ENCODE assay signal across 36 cellular contexts in genomic region chr12:114631242-114631641, GRCh38. TPM values are rescaled to one million over a fixed set of nuclear protein-coding genes. Genes with fewer than 3 reads are reported as not detected.
"Had no signal": no experiment of that assay in that cellular context is flagged by ENCODE, and none has a peak within 500 bp of the region (broad histone marks: within the 10 kb centered on the region; RNA-seq: fewer than 3 reads in every experiment).

No MANE protein-coding gene starts in this region.

- H3K4me1 Mint-ChIP-seq: activated B cell treated with CpG ODN at 0.5 μM for 24 hours; activated CD8-positive, alpha-beta memory T cell treated with anti-CD3 and anti-CD28 coated beads, Interleukin-2, amount 10 ng/mL, durations not matched to agents 7 days and 5 days; activated naive CD4-positive, alpha-beta T cell treated with anti-CD3 and anti-CD28 coated beads, Interleukin-2, amount 50 U/mL, for 24 hours; activated naive CD8-positive, alpha-beta T cell treated with anti-CD3 and anti-CD28 coated beads for 36 hours; activated naive CD8-positive, alpha-beta T cell treated with anti-CD3 and anti-CD28 coated beads, Interleukin-2, amount 50 U/mL, for 24 hours; brain; T-helper 17 cell had no signal

- H3K4me3 Mint-ChIP-seq: activated B cell treated with CpG ODN at 0.5 μM for 24 hours; activated CD8-positive, alpha-beta memory T cell treated with anti-CD3 and anti-CD28 coated beads, Interleukin-2, amount 10 ng/mL, durations not matched to agents 7 days and 5 days; activated CD8-positive, alpha-beta T cell treated with anti-CD3 and anti-CD28 coated beads, Interleukin-2, amount 10 ng/mL, durations not matched to agents 7 days and 5 days; activated naive CD4-positive, alpha-beta T cell treated with anti-CD3 and anti-CD28 coated beads for 36 hours; activated naive CD4-positive, alpha-beta T cell treated with anti-CD3 and anti-CD28 coated beads, Interleukin-2, amount 50 U/mL, for 24 hours; activated naive CD8-positive, alpha-beta T cell treated with anti-CD3 and anti-CD28 coated beads for 36 hours; activated naive CD8-positive, alpha-beta T cell treated with anti-CD3 and anti-CD28 coated beads, Interleukin-2, amount 50 U/mL, for 24 hours; activated T-helper 1 cell treated with anti-CD3 and anti-CD28 coated beads, Interleukin-12 subunit alpha, Interleukin-12 subunit beta, Interleukin-2, Interleukin-4 antibody, amounts not matched to agents 30 ng/mL and 10 ng/mL and 1 ng/mL, durations not matched to agents 14 hours and 24 hours and 36 hours; brain; T-helper 17 cell; T-helper 2 cell treated with Interferon-gamma antibody and Interleukin-4, amounts not matched to agents 5 μg/mL and 100 μg/mL, for 36 hours had no signal

- H3K27ac Mint-ChIP-seq: activated B cell treated with CpG ODN at 0.5 μM for 24 hours; activated CD8-positive, alpha-beta memory T cell treated with anti-CD3 and anti-CD28 coated beads, Interleukin-2, amount 10 ng/mL, durations not matched to agents 7 days and 5 days; activated CD8-positive, alpha-beta T cell treated with anti-CD3 and anti-CD28 coated beads, Interleukin-2, amount 10 ng/mL, durations not matched to agents 7 days and 5 days; activated naive CD4-positive, alpha-beta T cell treated with anti-CD3 and anti-CD28 coated beads for 36 hours; activated naive CD4-positive, alpha-beta T cell treated with anti-CD3 and anti-CD28 coated beads, Interleukin-2, amount 50 U/mL, for 24 hours; activated naive CD8-positive, alpha-beta T cell treated with anti-CD3 and anti-CD28 coated beads for 36 hours; activated naive CD8-positive, alpha-beta T cell treated with anti-CD3 and anti-CD28 coated beads, Interleukin-2, amount 50 U/mL, for 24 hours; activated T-helper 1 cell treated with anti-CD3 and anti-CD28 coated beads, Interleukin-12 subunit alpha, Interleukin-12 subunit beta, Interleukin-2, Interleukin-4 antibody, amounts not matched to agents 30 ng/mL and 10 ng/mL and 1 ng/mL, durations not matched to agents 14 hours and 24 hours and 36 hours; activated T-helper 2 cell treated with anti-CD3 and anti-CD28 coated beads, Interferon-gamma antibody, Interleukin-2, Interleukin-4, amounts not matched to agents 10 μg/mL and 5 μg/mL and 100 μg/mL, durations not matched to agents 14 hours and 24 hours and 36 hours; brain; T-helper 17 cell; T-helper 2 cell treated with Interferon-gamma antibody and Interleukin-4, amounts not matched to agents 5 μg/mL and 100 μg/mL, for 36 hours had no signal

- FAIRE-seq: endometrium, endothelial cell of umbilical vein had no signal

- H3K27me3 ChIP-seq: ascending aorta, breast epithelium, cardiac muscle cell, colonic mucosa had no signal

- H3K36me3 ChIP-seq: ascending aorta, breast epithelium, cardiac muscle cell, colonic mucosa, esophagus squamous epithelium, gastroesophageal sphincter, WERI-Rb-1 had no signal

- H3K27me3 Mint-ChIP-seq: activated CD8-positive, alpha-beta memory T cell treated with anti-CD3 and anti-CD28 coated beads, Interleukin-2, amount 10 ng/mL, durations not matched to agents 7 days and 5 days; activated naive CD4-positive, alpha-beta T cell treated with anti-CD3 and anti-CD28 coated beads, Interleukin-2, amount 50 U/mL, for 24 hours; activated naive CD8-positive, alpha-beta T cell treated with anti-CD3 and anti-CD28 coated beads, Interleukin-2, amount 50 U/mL, for 24 hours had no signal

- H3K9me3 Mint-ChIP-seq: activated B cell treated with CpG ODN at 0.5 μM for 24 hours; activated naive CD4-positive, alpha-beta T cell treated with anti-CD3 and anti-CD28 coated beads, Interleukin-2, amount 50 U/mL, for 24 hours; activated naive CD8-positive, alpha-beta T cell treated with anti-CD3 and anti-CD28 coated beads for 36 hours; activated naive CD8-positive, alpha-beta T cell treated with anti-CD3 and anti-CD28 coated beads, Interleukin-2, amount 50 U/mL, for 24 hours; activated T-helper 1 cell treated with anti-CD3 and anti-CD28 coated beads, Interleukin-12 subunit alpha, Interleukin-12 subunit beta, Interleukin-2, Interleukin-4 antibody, amounts not matched to agents 30 ng/mL and 10 ng/mL and 1 ng/mL, durations not matched to agents 14 hours and 24 hours and 36 hours; activated T-helper 2 cell treated with anti-CD3 and anti-CD28 coated beads, Interferon-gamma antibody, Interleukin-2, Interleukin-4, amounts not matched to agents 10 μg/mL and 5 μg/mL and 100 μg/mL, durations not matched to agents 14 hours and 24 hours and 36 hours; brain; T-helper 2 cell treated with Interferon-gamma antibody and Interleukin-4, amounts not matched to agents 5 μg/mL and 100 μg/mL, for 36 hours had no signal

- DNase-seq: activated B cell treated with CpG ODN at 0.5 μM for 24 hours; activated CD4-positive, alpha-beta T cell treated with anti-CD3 and anti-CD28 coated beads for 48 hours; activated CD4-positive, alpha-beta T cell treated with anti-CD3 and anti-CD28 coated beads, Interleukin-2, amount 50 U/mL, for 1 hour; activated CD4-positive, alpha-beta T cell treated with anti-CD3 and anti-CD28 coated beads, Interleukin-2, amount 50 U/mL, for 48 hours; activated CD8-positive, alpha-beta memory T cell treated with anti-CD3 and anti-CD28 coated beads, Interleukin-2, amount 10 ng/mL, durations not matched to agents 7 days and 5 days; activated CD8-positive, alpha-beta memory T cell treated with anti-CD3 and anti-CD28 coated beads, Interleukin-2, amount 50 U/mL, for 4 hours; activated CD8-positive, alpha-beta T cell treated with anti-CD3 and anti-CD28 coated beads, Interleukin-2, amount 10 ng/mL, durations not matched to agents 7 days and 5 days; activated effector memory CD4-positive, alpha-beta T cell treated with anti-CD3 and anti-CD28 coated beads, Interleukin-2, amount 50 U/mL, for 16 hours; activated naive CD4-positive, alpha-beta T cell treated with anti-CD3 and anti-CD28 coated beads for 36 hours; activated naive CD8-positive, alpha-beta T cell treated with anti-CD3 and anti-CD28 coated beads for 36 hours; activated naive CD8-positive, alpha-beta T cell treated with anti-CD3 and anti-CD28 coated beads, Interleukin-2, amount 50 U/mL, for 24 hours; activated T-cell treated with anti-CD3 and anti-CD28 coated beads, Interleukin-2, amount 50 U/mL, for 1 hour; activated T-cell treated with anti-CD3 and anti-CD28 coated beads, Interleukin-2, amount 50 U/mL, for 48 hours; central memory CD4-positive, alpha-beta T cell; cerebellar nuclear complex; colonic mucosa; effector CD8-positive, alpha-beta T cell; esophagus squamous epithelium; foreskin melanocyte; T-helper 17 cell; T1000; WERI-Rb-1 had no signal

- H3K4me3 ChIP-seq: ascending aorta, breast epithelium, cardiac muscle cell, colonic mucosa, esophagus squamous epithelium, gastroesophageal sphincter had no signal

- H3K27ac ChIP-seq: ascending aorta, breast epithelium, cardiac muscle cell, colonic mucosa, epithelial cell of prostate, esophagus squamous epithelium, gastroesophageal sphincter, WERI-Rb-1 had no signal

- H3K36me3 Mint-ChIP-seq: activated CD8-positive, alpha-beta memory T cell treated with anti-CD3 and anti-CD28 coated beads, Interleukin-2, amount 10 ng/mL, durations not matched to agents 7 days and 5 days; activated naive CD4-positive, alpha-beta T cell treated with anti-CD3 and anti-CD28 coated beads, Interleukin-2, amount 50 U/mL, for 24 hours; activated naive CD8-positive, alpha-beta T cell treated with anti-CD3 and anti-CD28 coated beads for 36 hours; brain had no signal

- H3K4me1 ChIP-seq: ascending aorta, breast epithelium, colonic mucosa, gastroesophageal sphincter had no signal

- H3K9me3 ChIP-seq: ascending aorta, breast epithelium, colonic mucosa, esophagus squamous epithelium, gastroesophageal sphincter had no signal

- ATAC-seq: activated CD4-positive, CD25-positive, alpha-beta regulatory T cell treated with anti-CD3 and anti-CD28 coated beads, Interleukin-2, amount 50 U/mL, for 24 hours; activated CD8-positive, alpha-beta memory T cell treated with anti-CD3 and anti-CD28 coated beads, Interleukin-2, amount 10 ng/mL, durations not matched to agents 7 days and 5 days; activated CD8-positive, alpha-beta T cell treated with anti-CD3 and anti-CD28 coated beads, Interleukin-2, amount 10 ng/mL, durations not matched to agents 7 days and 5 days; activated naive CD8-positive, alpha-beta T cell treated with anti-CD3 and anti-CD28 coated beads, Interleukin-2, amount 50 U/mL, for 24 hours; gastroesophageal sphincter; T-helper 17 cell had no signal

RNA-seq across cellular contexts. Expression of gene TBX3, which starts 52.7 kb away (rescaled TPM):
- total RNA-seq: activated B cell treated with CpG ODN at 0.5 μM for 24 hours; activated CD8-positive, alpha-beta memory T cell treated with anti-CD3 and anti-CD28 coated beads for 36 hours; activated CD8-positive, alpha-beta memory T cell treated with anti-CD3 and anti-CD28 coated beads, Interleukin-2, amount 10 ng/mL, durations not matched to agents 7 days and 5 days; activated CD8-positive, alpha-beta T cell treated with anti-CD3 and anti-CD28 coated beads, Interleukin-2, amount 10 ng/mL, durations not matched to agents 7 days and 5 days; activated naive CD4-positive, alpha-beta T cell treated with anti-CD3 and anti-CD28 coated beads for 36 hours; activated naive CD8-positive, alpha-beta T cell treated with anti-CD3 and anti-CD28 coated beads for 36 hours; activated T-helper 1 cell treated with anti-CD3 and anti-CD28 coated beads, Interleukin-12 subunit alpha, Interleukin-12 subunit beta, Interleukin-2, Interleukin-4 antibody, amounts not matched to agents 30 ng/mL and 10 ng/mL and 1 ng/mL, durations not matched to agents 14 hours and 24 hours and 36 hours; activated T-helper 2 cell treated with anti-CD3 and anti-CD28 coated beads, Interferon-gamma antibody, Interleukin-2, Interleukin-4, amounts not matched to agents 10 μg/mL and 5 μg/mL and 100 μg/mL, durations not matched to agents 14 hours and 24 hours and 36 hours had no signal
